12 cellular contexts compared by ENCODE assay signal in genomic region chr1:29809446-29810120, GRCh38.
"Had no signal": no experiment of that assay in that cellular context is flagged by ENCODE, and none has a peak within 500 bp of the region (broad histone marks: within the 10 kb centered on the region; RNA-seq: fewer than 3 reads in every experiment).

No MANE protein-coding gene starts in this region.

- H3K27ac Mint-ChIP-seq: activated CD4-positive, alpha-beta T cell treated with anti-CD3 and anti-CD28 coated beads, Interleukin-2, amount 10 ng/mL, durations not matched to agents 7 days and 5 days; nephron; stimulated activated effector memory CD8-positive, alpha-beta T cell treated with anti-CD3 and anti-CD28 coated beads, Interleukin-12 subunit alpha, Interleukin-12 subunit beta, amount 100 ng/mL, for 72 hours; T-helper 2 cell treated with Interferon-gamma antibody and Interleukin-4, amounts not matched to agents 5 μg/mL and 100 μg/mL, for 36 hours had no signal

- H3K4me3 ChIP-seq: cardiac muscle cell, esophagus muscularis mucosa, hepatocyte had no signal

- H3K27me3 ChIP-seq: cardiac muscle cell, hepatocyte had no signal

- H3K4me2 ChIP-seq: hepatocyte had no signal

- H3K79me2 ChIP-seq: hepatocyte had no signal

- H3K9me3 Mint-ChIP-seq: activated CD4-positive, alpha-beta T cell treated with anti-CD3 and anti-CD28 coated beads, Interleukin-2, amount 10 ng/mL, durations not matched to agents 7 days and 5 days; activated naive CD4-positive, alpha-beta T cell treated with anti-CD3 and anti-CD28 coated beads, Interleukin-2, amount 50 U/mL, for 72 hours; nephron; stimulated activated effector memory CD8-positive, alpha-beta T cell treated with anti-CD3 and anti-CD28 coated beads, Interleukin-12 subunit alpha, Interleukin-12 subunit beta, amount 100 ng/mL, for 72 hours; T-helper 2 cell treated with Interferon-gamma antibody and Interleukin-4, amounts not matched to agents 5 μg/mL and 100 μg/mL, for 36 hours had no signal

- H3K4me1 Mint-ChIP-seq: activated CD4-positive, alpha-beta T cell treated with anti-CD3 and anti-CD28 coated beads, Interleukin-2, amount 10 ng/mL, durations not matched to agents 7 days and 5 days; stimulated activated effector memory CD8-positive, alpha-beta T cell treated with anti-CD3 and anti-CD28 coated beads, Interleukin-12 subunit alpha, Interleukin-12 subunit beta, amount 100 ng/mL, for 72 hours had no signal

- H2AFZ ChIP-seq: hepatocyte had no signal

- DNase-seq: activated CD4-positive, alpha-beta T cell treated with anti-CD3 and anti-CD28 coated beads, Interleukin-2, amount 10 ng/mL, durations not matched to agents 7 days and 5 days; activated CD4-positive, CD25-positive, alpha-beta regulatory T cell; kidney glomerular epithelial cell; stimulated activated CD4-positive, alpha-beta T cell treated with anti-CD3 and anti-CD28 coated beads, Interleukin-12 subunit alpha, Interleukin-12 subunit beta, amount 100 ng/mL, for 4 hours; stimulated activated CD4-positive, alpha-beta T cell treated with anti-CD3 and anti-CD28 coated beads, Interleukin-2, amount 100 ng/mL, for 24 hours had no signal

- H3K9me3 ChIP-seq: esophagus muscularis mucosa had no signal

- H3K36me3 Mint-ChIP-seq: activated naive CD4-positive, alpha-beta T cell treated with anti-CD3 and anti-CD28 coated beads, Interleukin-2, amount 50 U/mL, for 72 hours; stimulated activated effector memory CD8-positive, alpha-beta T cell treated with anti-CD3 and anti-CD28 coated beads, Interleukin-12 subunit alpha, Interleukin-12 subunit beta, amount 100 ng/mL, for 72 hours had no signal

- H3K4me3 Mint-ChIP-seq: activated CD4-positive, alpha-beta T cell treated with anti-CD3 and anti-CD28 coated beads, Interleukin-2, amount 10 ng/mL, durations not matched to agents 7 days and 5 days; nephron; stimulated activated effector memory CD8-positive, alpha-beta T cell treated with anti-CD3 and anti-CD28 coated beads, Interleukin-12 subunit alpha, Interleukin-12 subunit beta, amount 100 ng/mL, for 72 hours; T-helper 2 cell treated with Interferon-gamma antibody and Interleukin-4, amounts not matched to agents 5 μg/mL and 100 μg/mL, for 36 hours had no signal

- H3K36me3 ChIP-seq: cardiac muscle cell, esophagus muscularis mucosa had no signal

- H3K27ac ChIP-seq: cardiac muscle cell, esophagus muscularis mucosa, hepatocyte had no signal

- ATAC-seq: activated naive CD4-positive, alpha-beta T cell treated with anti-CD3 and anti-CD28 coated beads, Interleukin-2, amount 50 U/mL, for 72 hours; stimulated activated effector memory CD8-positive, alpha-beta T cell treated with anti-CD3 and anti-CD28 coated beads, Interleukin-12 subunit alpha, Interleukin-12 subunit beta, amount 100 ng/mL, for 72 hours had no signal

- H3K4me1 ChIP-seq: esophagus muscularis mucosa had no signal
